1 cellular context compared by ENCODE assay signal in the genomic region with DNA sequence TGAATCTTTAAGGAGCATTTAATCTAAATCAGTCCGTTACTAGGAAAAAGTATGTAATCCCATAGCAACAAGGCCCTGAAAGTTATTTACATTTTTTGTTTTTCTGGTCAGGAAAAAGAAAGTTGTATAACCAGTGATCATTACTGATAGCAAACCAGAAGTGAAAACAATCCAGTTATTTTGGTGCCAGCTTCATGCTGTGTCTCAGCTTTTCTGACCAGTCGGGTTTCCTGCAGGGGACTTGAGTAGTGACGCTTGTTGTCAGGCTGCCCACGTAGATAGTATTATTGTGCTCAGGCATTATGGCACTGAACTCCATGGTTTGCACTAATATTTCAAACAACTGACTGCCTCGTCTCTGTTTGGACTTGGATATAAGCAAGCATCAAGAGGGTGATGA.
TF ChIP-seq lines count a peak whose summit lies in the region.

No MANE protein-coding gene starts in this region.

TF ChIP-seq in HepG2, 621 proteins besides CTCF, POLR2A, EP300 and RAD21:
- TF ChIP-seq SRY (CRISPR knock-in tag; IDR thresholded peaks at IDR 0.05), result no peak
- TF ChIP-seq, protein P1, sequence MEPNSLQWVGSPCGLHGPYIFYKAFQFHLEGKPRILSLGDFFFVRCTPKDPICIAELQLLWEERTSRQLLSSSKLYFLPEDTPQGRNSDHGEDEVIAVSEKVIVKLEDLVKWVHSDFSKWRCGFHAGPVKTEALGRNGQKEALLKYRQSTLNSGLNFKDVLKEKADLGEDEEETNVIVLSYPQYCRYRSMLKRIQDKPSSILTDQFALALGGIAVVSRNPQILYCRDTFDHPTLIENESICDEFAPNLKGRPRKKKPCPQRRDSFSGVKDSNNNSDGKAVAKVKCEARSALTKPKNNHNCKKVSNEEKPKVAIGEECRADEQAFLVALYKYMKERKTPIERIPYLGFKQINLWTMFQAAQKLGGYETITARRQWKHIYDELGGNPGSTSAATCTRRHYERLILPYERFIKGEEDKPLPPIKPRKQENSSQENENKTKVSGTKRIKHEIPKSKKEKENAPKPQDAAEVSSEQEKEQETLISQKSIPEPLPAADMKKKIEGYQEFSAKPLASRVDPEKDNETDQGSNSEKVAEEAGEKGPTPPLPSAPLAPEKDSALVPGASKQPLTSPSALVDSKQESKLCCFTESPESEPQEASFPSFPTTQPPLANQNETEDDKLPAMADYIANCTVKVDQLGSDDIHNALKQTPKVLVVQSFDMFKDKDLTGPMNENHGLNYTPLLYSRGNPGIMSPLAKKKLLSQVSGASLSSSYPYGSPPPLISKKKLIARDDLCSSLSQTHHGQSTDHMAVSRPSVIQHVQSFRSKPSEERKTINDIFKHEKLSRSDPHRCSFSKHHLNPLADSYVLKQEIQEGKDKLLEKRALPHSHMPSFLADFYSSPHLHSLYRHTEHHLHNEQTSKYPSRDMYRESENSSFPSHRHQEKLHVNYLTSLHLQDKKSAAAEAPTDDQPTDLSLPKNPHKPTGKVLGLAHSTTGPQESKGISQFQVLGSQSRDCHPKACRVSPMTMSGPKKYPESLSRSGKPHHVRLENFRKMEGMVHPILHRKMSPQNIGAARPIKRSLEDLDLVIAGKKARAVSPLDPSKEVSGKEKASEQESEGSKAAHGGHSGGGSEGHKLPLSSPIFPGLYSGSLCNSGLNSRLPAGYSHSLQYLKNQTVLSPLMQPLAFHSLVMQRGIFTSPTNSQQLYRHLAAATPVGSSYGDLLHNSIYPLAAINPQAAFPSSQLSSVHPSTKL (CRISPR knock-in tag; IDR thresholded peaks at IDR 0.05), result no peak
- no peak for TF ChIP-seq ZNF562 (CRISPR knock-in tag; IDR thresholded peaks at IDR 0.05; ENCODE audit: borderline replicate concordance)
- no peak for TF ChIP-seq ZNF282 (IDR thresholded peaks at IDR 0.05; ENCODE audit: partially characterized antibody)
- TF ChIP-seq ZBTB1 (CRISPR knock-in tag; IDR thresholded peaks at IDR 0.05; ENCODE audit: borderline replicate concordance), result no peak
- no peak for TF ChIP-seq ZKSCAN8 (CRISPR knock-in tag; IDR thresholded peaks at IDR 0.05; ENCODE audit: borderline replicate concordance)
- no peak for TF ChIP-seq ZNF768 (CRISPR knock-in tag; IDR thresholded peaks at IDR 0.05)
- TF ChIP-seq ZNF207 (IDR thresholded peaks at IDR 0.05; ENCODE audit: borderline replicate concordance), result no peak
- TF ChIP-seq, protein P2, sequence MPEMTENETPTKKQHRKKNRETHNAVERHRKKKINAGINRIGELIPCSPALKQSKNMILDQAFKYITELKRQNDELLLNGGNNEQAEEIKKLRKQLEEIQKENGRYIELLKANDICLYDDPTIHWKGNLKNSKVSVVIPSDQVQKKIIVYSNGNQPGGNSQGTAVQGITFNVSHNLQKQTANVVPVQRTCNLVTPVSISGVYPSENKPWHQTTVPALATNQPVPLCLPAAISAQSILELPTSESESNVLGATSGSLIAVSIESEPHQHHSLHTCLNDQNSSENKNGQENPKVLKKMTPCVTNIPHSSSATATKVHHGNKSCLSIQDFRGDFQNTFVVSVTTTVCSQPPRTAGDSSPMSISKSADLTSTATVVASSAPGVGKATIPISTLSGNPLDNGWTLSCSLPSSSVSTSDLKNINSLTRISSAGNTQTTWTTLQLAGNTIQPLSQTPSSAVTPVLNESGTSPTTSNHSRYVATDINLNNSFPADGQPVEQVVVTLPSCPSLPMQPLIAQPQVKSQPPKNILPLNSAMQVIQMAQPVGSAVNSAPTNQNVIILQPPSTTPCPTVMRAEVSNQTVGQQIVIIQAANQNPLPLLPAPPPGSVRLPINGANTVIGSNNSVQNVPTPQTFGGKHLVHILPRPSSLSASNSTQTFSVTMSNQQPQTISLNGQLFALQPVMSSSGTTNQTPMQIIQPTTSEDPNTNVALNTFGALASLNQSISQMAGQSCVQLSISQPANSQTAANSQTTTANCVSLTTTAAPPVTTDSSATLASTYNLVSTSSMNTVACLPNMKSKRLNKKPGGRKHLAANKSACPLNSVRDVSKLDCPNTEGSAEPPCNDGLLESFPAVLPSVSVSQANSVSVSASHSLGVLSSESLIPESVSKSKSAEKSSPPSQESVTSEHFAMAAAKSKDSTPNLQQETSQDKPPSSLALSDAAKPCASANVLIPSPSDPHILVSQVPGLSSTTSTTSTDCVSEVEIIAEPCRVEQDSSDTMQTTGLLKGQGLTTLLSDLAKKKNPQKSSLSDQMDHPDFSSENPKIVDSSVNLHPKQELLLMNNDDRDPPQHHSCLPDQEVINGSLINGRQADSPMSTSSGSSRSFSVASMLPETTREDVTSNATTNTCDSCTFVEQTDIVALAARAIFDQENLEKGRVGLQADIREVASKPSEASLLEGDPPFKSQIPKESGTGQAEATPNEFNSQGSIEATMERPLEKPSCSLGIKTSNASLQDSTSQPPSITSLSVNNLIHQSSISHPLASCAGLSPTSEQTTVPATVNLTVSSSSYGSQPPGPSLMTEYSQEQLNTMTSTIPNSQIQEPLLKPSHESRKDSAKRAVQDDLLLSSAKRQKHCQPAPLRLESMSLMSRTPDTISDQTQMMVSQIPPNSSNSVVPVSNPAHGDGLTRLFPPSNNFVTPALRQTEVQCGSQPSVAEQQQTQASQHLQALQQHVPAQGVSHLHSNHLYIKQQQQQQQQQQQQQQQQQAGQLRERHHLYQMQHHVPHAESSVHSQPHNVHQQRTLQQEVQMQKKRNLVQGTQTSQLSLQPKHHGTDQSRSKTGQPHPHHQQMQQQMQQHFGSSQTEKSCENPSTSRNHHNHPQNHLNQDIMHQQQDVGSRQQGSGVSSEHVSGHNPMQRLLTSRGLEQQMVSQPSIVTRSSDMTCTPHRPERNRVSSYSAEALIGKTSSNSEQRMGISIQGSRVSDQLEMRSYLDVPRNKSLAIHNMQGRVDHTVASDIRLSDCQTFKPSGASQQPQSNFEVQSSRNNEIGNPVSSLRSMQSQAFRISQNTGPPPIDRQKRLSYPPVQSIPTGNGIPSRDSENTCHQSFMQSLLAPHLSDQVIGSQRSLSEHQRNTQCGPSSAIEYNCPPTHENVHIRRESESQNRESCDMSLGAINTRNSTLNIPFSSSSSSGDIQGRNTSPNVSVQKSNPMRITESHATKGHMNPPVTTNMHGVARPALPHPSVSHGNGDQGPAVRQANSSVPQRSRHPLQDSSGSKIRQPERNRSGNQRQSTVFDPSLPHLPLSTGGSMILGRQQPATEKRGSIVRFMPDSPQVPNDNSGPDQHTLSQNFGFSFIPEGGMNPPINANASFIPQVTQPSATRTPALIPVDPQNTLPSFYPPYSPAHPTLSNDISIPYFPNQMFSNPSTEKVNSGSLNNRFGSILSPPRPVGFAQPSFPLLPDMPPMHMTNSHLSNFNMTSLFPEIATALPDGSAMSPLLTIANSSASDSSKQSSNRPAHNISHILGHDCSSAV (CRISPR knock-in tag; IDR thresholded peaks at IDR 0.05; ENCODE audit: borderline replicate concordance), result no peak
- TF ChIP-seq HMG20A (CRISPR knock-in tag; IDR thresholded peaks at IDR 0.05; ENCODE audit: borderline replicate concordance), result no peak
- no peak for TF ChIP-seq ZNF607 (CRISPR knock-in tag; IDR thresholded peaks at IDR 0.05; ENCODE audit: borderline replicate concordance)
- TF ChIP-seq ATF6 (CRISPR knock-in tag; conservative IDR thresholded peaks at IDR 0.05), result no peak
- no peak for TF ChIP-seq SMYD3 (CRISPR knock-in tag; IDR thresholded peaks at IDR 0.05)
- TF ChIP-seq, protein P3, sequence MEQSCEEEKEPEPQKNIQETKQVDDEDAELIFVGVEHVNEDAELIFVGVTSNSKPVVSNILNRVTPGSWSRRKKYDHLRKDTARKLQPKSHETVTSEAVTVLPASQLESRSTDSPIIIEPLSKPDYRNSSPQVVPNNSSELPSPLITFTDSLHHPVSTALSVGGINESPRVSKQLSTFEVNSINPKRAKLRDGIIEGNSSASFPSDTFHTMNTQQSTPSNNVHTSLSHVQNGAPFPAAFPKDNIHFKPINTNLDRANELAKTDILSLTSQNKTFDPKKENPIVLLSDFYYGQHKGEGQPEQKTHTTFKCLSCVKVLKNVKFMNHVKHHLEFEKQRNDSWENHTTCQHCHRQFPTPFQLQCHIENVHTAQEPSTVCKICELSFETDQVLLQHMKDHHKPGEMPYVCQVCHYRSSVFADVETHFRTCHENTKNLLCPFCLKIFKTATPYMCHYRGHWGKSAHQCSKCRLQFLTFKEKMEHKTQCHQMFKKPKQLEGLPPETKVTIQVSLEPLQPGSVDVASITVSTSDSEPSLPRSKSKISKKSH (CRISPR knock-in tag; IDR thresholded peaks at IDR 0.05; ENCODE audit: borderline replicate concordance), result no peak
